1 cellular context compared by ENCODE assay signal in the genomic region with DNA sequence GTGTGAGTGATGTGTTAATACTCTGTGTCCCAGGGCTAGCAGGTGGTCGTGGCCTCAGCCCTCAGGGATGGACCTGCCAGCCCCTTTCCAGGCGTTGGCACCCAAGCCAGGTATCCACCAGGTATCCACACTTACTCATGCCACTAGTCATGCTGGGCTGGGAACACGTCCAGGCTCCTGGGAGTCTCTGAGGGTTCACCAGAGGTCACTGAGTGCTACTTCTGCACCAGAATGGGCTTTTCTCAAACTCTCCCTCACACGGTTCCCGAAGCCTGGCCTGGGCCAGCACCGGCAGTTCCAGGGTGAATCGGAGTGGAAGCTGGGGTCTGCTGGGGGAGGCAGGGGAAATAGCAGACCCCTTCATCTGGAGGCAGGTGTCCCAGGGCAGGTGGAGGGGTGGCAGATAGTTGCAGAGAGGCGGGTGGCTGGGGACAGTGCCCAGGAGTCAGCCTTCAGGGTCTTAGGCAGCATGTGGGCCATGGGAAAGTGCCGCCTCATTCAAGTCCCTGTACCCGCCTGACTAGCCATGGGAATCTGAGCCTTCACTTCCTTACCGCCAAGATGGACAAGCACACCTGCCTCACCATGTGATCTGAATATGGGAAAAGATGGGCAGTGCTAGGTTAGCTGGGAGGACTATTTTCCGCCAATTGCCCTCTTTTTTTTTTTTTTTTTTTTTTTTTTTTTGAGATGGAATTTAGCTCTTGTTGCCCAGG.
TF ChIP-seq lines count a peak whose summit lies in the region.

No MANE protein-coding gene starts in this region.

TF ChIP-seq in WTC11, 78 proteins besides CTCF, POLR2A, EP300 and RAD21 (continued from another document):
- TF ChIP-seq FOXP4 (CRISPR knock-in tag; IDR thresholded peaks at IDR 0.05): no peak
